In genomic region chr15:67126551-67127333, GRCh38 we compare ENCODE assay signal across 11 cellular contexts.
A peak's percentile ranks its signal among the peaks of the same experiment; 100 is the strongest.
DNase-seq lines count a peak whose midpoint lies in the region; TF ChIP-seq lines count a peak whose summit lies in the region.
"Had no signal": no experiment of that assay in that cellular context is flagged by ENCODE, and none has a peak within 500 bp of the region (broad histone marks: within the 10 kb centered on the region; RNA-seq: fewer than 3 reads in every experiment).

No MANE protein-coding gene starts in this region.

- peaks cover 3% of the 10 kb centered on the region for H3K27me3 Mint-ChIP-seq in endodermal cell (ENCODE audit: insufficient read depth)
- H3K27me3 Mint-ChIP-seq: activated CD8-positive, alpha-beta memory T cell treated with anti-CD3 and anti-CD28 coated beads, Interleukin-2, amount 10 ng/mL, durations not matched to agents 7 days and 5 days had no signal

- H3K4me1 ChIP-seq in endodermal cell (ENCODE audit: control insufficient read depth, insufficient read depth, low read length) (peaks cover 18% of the 10 kb centered on the region), prostate gland (replicated peaks) (peaks cover 8% of the 10 kb centered on the region)

- TF ChIP-seq CTCF in endodermal cell (conservative IDR thresholded peaks at IDR 0.05) (no peak), prostate gland (IDR thresholded peaks at IDR 0.05) (no peak)

- no peak overlapping the region for H3K27ac Mint-ChIP-seq in endodermal cell

- H3K36me3 Mint-ChIP-seq in endodermal cell (ENCODE audit: low read depth), result no peaks in the 10 kb centered on the region

- no peaks in the 10 kb centered on the region for H3K9me3 Mint-ChIP-seq in endodermal cell

- H3K27ac ChIP-seq in endodermal cell (ENCODE audit: low read depth, low read length) (no peak overlapping the region), prostate gland (peak overlapping the region; percentile 74 to 83)

- intact Hi-C loops in prostate gland (cut with DNase I), result no loop called here

- H3K9me3 ChIP-seq in endodermal cell (ENCODE audit: control insufficient read depth, low read length), result no peaks in the 10 kb centered on the region
- H3K9me3 ChIP-seq in prostate gland, result no peaks in the 10 kb centered on the region

- WGBS in endodermal cell (ENCODE audit: insufficient coverage in 1 of 2, insufficient read length in 1 of 2), 2 experiments, result 86% methylated on average over 12 to 16 of the region's 16 CpGs
- 67% methylated on average over 16 of the region's 16 CpGs for WGBS in prostate gland

- H3K4me3 Mint-ChIP-seq in endodermal cell, result no peak overlapping the region
- H3K4me3 Mint-ChIP-seq: activated CD8-positive, alpha-beta memory T cell treated with anti-CD3 and anti-CD28 coated beads, Interleukin-2, amount 10 ng/mL, durations not matched to agents 7 days and 5 days had no signal

- peak; percentile 44 for DNase-seq in DMS153 (lab: John Stamatoyannopoulos, UW)
- peak; percentile 49 for DNase-seq in NCI-H226
- DNase-seq in endodermal cell, result peak; percentile 33
- DNase-seq in prostate gland (ENCODE audit: low spot score), result no peak
- DNase-seq in middle frontal gyrus (ENCODE audit: extremely low spot score, low spot score), result no peak
- DNase-seq in NCI-H510A treated with DMSO at 0.1 percent for 48 hours (lab: John Stamatoyannopoulos, UW), result no peak
- DNase-seq in NCI-H1105 treated with DMSO at 0.1 percent for 48 hours (lab: John Stamatoyannopoulos, UW), result no peak
- no peak for DNase-seq in UCSD-AML1 (lab: John Stamatoyannopoulos, UW; ENCODE audit: unreplicated experiment)
- DNase-seq: activated CD8-positive, alpha-beta memory T cell treated with anti-CD3 and anti-CD28 coated beads, Interleukin-2, amount 10 ng/mL, durations not matched to agents 7 days and 5 days; NCI-H1436; stimulated activated CD4-positive, alpha-beta T cell treated with anti-CD3 and anti-CD28 coated beads, Interleukin-2, amount 100 ng/mL, for 24 hours had no signal

- no peak for TF ChIP-seq POLR2A in prostate gland (IDR thresholded peaks at IDR 0.05)

- H3K4me3 ChIP-seq in endodermal cell (ENCODE audit: low read length) (no peak overlapping the region), prostate gland (no peak overlapping the region)

- no peak overlapping the region for H3K9ac ChIP-seq in endodermal cell (ENCODE audit: extremely low read depth, low read length, poor library complexity, severe bottlenecking)

- H3K27me3 ChIP-seq in endodermal cell (ENCODE audit: control insufficient read depth, insufficient read depth, low read length, poor library complexity, severe bottlenecking), result no peaks in the 10 kb centered on the region
- no peaks in the 10 kb centered on the region for H3K27me3 ChIP-seq in prostate gland (replicated peaks; ENCODE audit: insufficient read depth)

- peaks cover 37% of the 10 kb centered on the region for H3K4me1 Mint-ChIP-seq in endodermal cell

- H3K36me3 ChIP-seq in endodermal cell (ENCODE audit: control insufficient read depth, insufficient read depth, low read length), result peaks cover 3% of the 10 kb centered on the region
- H3K36me3 ChIP-seq in prostate gland, result no peaks in the 10 kb centered on the region

Comparison
In these comparisons a context has a peak if more than half of its experiments do, and no peak if none do; other contexts are left out.
1. DNase-seq: peak in DMS153 (single experiment), NCI-H226 (single experiment) and endodermal cell (single experiment); none in prostate gland (single experiment), middle frontal gyrus (single experiment), NCI-H510A treated with DMSO at 0.1 percent for 48 hours (single experiment), NCI-H1105 treated with DMSO at 0.1 percent for 48 hours (single experiment) and UCSD-AML1 (single experiment).